In the genomic region with DNA sequence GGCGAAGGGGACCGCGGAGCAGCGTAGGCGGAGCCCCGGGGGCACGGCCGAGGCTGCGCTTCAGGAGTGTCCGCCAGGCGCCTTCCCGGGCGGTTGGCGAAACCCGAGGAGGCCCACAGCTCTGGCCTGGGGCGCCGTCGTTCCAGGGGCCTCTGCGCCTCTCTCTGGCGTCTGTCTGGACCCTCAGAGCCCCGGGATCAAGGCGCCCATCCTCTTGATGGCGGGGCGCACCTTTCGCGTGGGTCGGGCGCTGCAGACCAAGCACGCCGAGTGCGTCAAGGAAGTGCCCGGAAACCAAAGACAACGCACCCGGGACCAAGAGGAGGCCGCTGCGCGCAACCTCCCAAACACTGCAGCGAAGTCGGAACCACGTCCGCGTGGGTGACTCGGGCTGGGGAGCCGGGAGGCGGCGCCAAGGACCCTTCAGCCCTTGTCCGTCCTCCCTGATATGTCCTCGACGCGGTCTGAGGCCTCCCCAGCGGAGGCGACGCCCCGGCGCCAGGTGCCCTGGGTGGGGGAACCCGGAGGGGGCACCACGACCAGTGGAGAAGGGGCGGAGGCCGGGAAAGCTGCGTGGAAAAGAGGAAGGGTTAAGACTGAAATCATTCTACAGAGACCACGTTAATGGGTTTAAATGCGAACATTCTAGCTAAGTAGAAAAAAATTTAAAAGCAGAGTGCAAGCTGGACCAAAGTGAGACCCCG, we compare ENCODE assay signal across 19 cellular contexts. TPM values are rescaled to one million over a fixed set of nuclear protein-coding genes. Genes with fewer than 3 reads are reported as not detected.
DNase-seq lines count a peak whose midpoint lies in the region; ATAC-seq and TF ChIP-seq lines count a peak whose summit lies in the region.
"Had no signal": no experiment of that assay in that cellular context is flagged by ENCODE, and none has a peak within 500 bp of the region (broad histone marks: within the 10 kb centered on the region; RNA-seq: fewer than 3 reads in every experiment).

No MANE protein-coding gene starts in this region.

- no peak overlapping the region for H3K27ac ChIP-seq in RWPE2 (ENCODE audit: poor library complexity, severe bottlenecking)
- H3K27ac ChIP-seq in RWPE1: no peak overlapping the region
- H3K27ac ChIP-seq in A673 (ENCODE audit: low read depth, low read length, poor library complexity, severe bottlenecking): no peak overlapping the region
- H3K27ac ChIP-seq: BLaER1, psoas muscle, tibial nerve had no signal

- DNase-seq in 8988T (peak; percentile 17), BE2C (peak; percentile 36), RWPE2 (ENCODE audit: low spot score) (no peak), mesothelial cell of epicardium (ENCODE audit: low spot score in 2 of 2, unreplicated experiment in 2 of 2) (no peak), RWPE1 (ENCODE audit: low spot score) (no peak), cerebellum (ENCODE audit: low spot score) (no peak), GM03348 (ENCODE audit: low spot score) (no peak), A673 (ENCODE audit: low spot score) (no peak)
- DNase-seq: head of caudate nucleus, HFFc6, NCI-H1436, psoas muscle, SW 1271 had no signal

- intact Hi-C loops in A673 (cut with micrococcal nuclease; ENCODE audit: unreplicated experiment): no loop called here

- H3K4me3 ChIP-seq in BE2C (ENCODE audit: low read depth, low read length) (peak overlapping the region; percentile 49), RWPE2 (ENCODE audit: severe bottlenecking) (peak overlapping the region; percentile 4), A673 (ENCODE audit: low read depth, low read length, poor library complexity, severe bottlenecking) (no peak overlapping the region)
- H3K4me3 ChIP-seq: BLaER1, psoas muscle, tibial nerve had no signal

- H3K9me3 Mint-ChIP-seq in mesothelial cell of epicardium: no peaks in the 10 kb centered on the region
- H3K9me3 Mint-ChIP-seq: activated T-helper 17 cell treated with anti-CD3 and anti-CD28 coated beads, Interleukin-2, amount 50 U/mL, for 72 hours; HFFc6; stimulated activated memory B cell treated with anti-CD40 and anti-IgM and Interleukin-4, amounts not matched to agents 10 μg/mL and 1 μg/mL and 100 μg/mL, for 72 hours had no signal

- POLR2A ChIA-PET in RWPE1 (lab: Yijun Ruan, JAX; ENCODE audit: low non-redundant PET) (no interaction called here), A673 (lab: Charles Lee; ENCODE audit: low non-redundant PET) (no interaction called here)

- H3K4me1 ChIP-seq in BE2C (peaks cover 6% of the 10 kb centered on the region; the same call in 1 of the 2 replicates), RWPE2 (ENCODE audit: insufficient read depth, poor library complexity, severe bottlenecking) (no peaks in the 10 kb centered on the region), A673 (ENCODE audit: insufficient read depth, low read length, poor library complexity, severe bottlenecking) (no peaks in the 10 kb centered on the region)
- H3K4me1 ChIP-seq: psoas muscle had no signal

- H3K9me3 ChIP-seq in BE2C (no peaks in the 10 kb centered on the region), RWPE2 (ENCODE audit: severe bottlenecking) (no peaks in the 10 kb centered on the region), A673 (ENCODE audit: low read depth, low read length, poor library complexity, severe bottlenecking) (no peaks in the 10 kb centered on the region)
- H3K9me3 ChIP-seq: psoas muscle, tibial nerve had no signal

- H3K27me3 ChIP-seq in BE2C: no peaks in the 10 kb centered on the region
- H3K27me3 ChIP-seq in RWPE2 (ENCODE audit: insufficient read depth, poor library complexity, severe bottlenecking): peaks cover 99% of the 10 kb centered on the region
- peaks cover 99% of the 10 kb centered on the region for H3K27me3 ChIP-seq in A673 (replicated peaks; ENCODE audit: insufficient read depth, low read depth, low read length, poor library complexity)

- peaks cover 12% of the 10 kb centered on the region for H3K4me1 Mint-ChIP-seq in mesothelial cell of epicardium
- H3K4me1 Mint-ChIP-seq: activated T-helper 17 cell treated with anti-CD3 and anti-CD28 coated beads, Interleukin-2, amount 50 U/mL, for 72 hours had no signal

- CTCF ChIA-PET in RWPE1 (lab: Yijun Ruan, JAX): no interaction called here
- CTCF ChIA-PET in A673 (lab: Charles Lee): no interaction called here

- peaks cover under 1% of the 10 kb centered on the region for H3K36me3 Mint-ChIP-seq in mesothelial cell of epicardium
- H3K36me3 Mint-ChIP-seq: stimulated activated memory B cell treated with anti-CD40 and anti-IgM and Interleukin-4, amounts not matched to agents 10 μg/mL and 1 μg/mL and 100 μg/mL, for 72 hours had no signal

- H3K27ac Mint-ChIP-seq in mesothelial cell of epicardium: peak overlapping the region; percentile 47
- H3K27ac Mint-ChIP-seq: activated T-helper 17 cell treated with anti-CD3 and anti-CD28 coated beads, Interleukin-2, amount 50 U/mL, for 72 hours; HFFc6; stimulated activated memory B cell treated with anti-CD40 and anti-IgM and Interleukin-4, amounts not matched to agents 10 μg/mL and 1 μg/mL and 100 μg/mL, for 72 hours had no signal

- peaks cover 94% of the 10 kb centered on the region for H3K27me3 Mint-ChIP-seq in mesothelial cell of epicardium (ENCODE audit: low read depth)

- no peak for ATAC-seq in RWPE2 (ENCODE audit: low read depth)
- ATAC-seq: activated T-helper 17 cell treated with anti-CD3 and anti-CD28 coated beads, Interleukin-2, amount 50 U/mL, for 72 hours; psoas muscle; stimulated activated memory B cell treated with anti-CD40 and anti-IgM and Interleukin-4, amounts not matched to agents 10 μg/mL and 1 μg/mL and 100 μg/mL, for 72 hours had no signal

- H3K4me3 Mint-ChIP-seq in mesothelial cell of epicardium: peak overlapping the region; percentile 67
- H3K4me3 Mint-ChIP-seq: activated T-helper 17 cell treated with anti-CD3 and anti-CD28 coated beads, Interleukin-2, amount 50 U/mL, for 72 hours; HFFc6; stimulated activated memory B cell treated with anti-CD40 and anti-IgM and Interleukin-4, amounts not matched to agents 10 μg/mL and 1 μg/mL and 100 μg/mL, for 72 hours had no signal

- BruUV-seq in A673 (replicated peaks; lab: Mats Ljungman, UMichigan): no TSS peak

- no peak for TF ChIP-seq CTCF in BE2C (IDR thresholded peaks at IDR 0.05; ENCODE audit: low read depth, low read length)
- no peak for TF ChIP-seq CTCF in RWPE2 (IDR thresholded peaks at IDR 0.05; ENCODE audit: poor library complexity, severe bottlenecking)
- TF ChIP-seq CTCF in mesothelial cell of epicardium (IDR thresholded peaks at IDR 0.05; ENCODE audit: unreplicated experiment): no peak
- TF ChIP-seq CTCF in RWPE1 (conservative IDR thresholded peaks at IDR 0.05; ENCODE audit: low read depth): no peak
- no peak for TF ChIP-seq CTCF in A673 (conservative IDR thresholded peaks at IDR 0.05; ENCODE audit: low read depth, low read length)

- peaks cover 12% of the 10 kb centered on the region for H3K36me3 ChIP-seq in BE2C
- H3K36me3 ChIP-seq in RWPE2 (ENCODE audit: low read depth): no peaks in the 10 kb centered on the region
- no peaks in the 10 kb centered on the region for H3K36me3 ChIP-seq in A673 (ENCODE audit: insufficient read depth, low read length, poor library complexity, severe bottlenecking)
- H3K36me3 ChIP-seq: BLaER1, tibial nerve had no signal

RNA-seq across cellular contexts. Expression of a gene that starts 9.9 kb away (rescaled TPM):
- 31.2 TPM for polyA plus RNA-seq in BE2C (2012; ENCODE audit: insufficient read depth, insufficient read length, low read depth)
- 0.27 to 0.92 TPM (median 0.81 TPM) in 3 replicates for total RNA-seq in mesothelial cell of epicardium
- 0.18 TPM for total RNA-seq in cerebellum
- 0.15 and 0.26 TPM in 2 replicates for total RNA-seq in A673 (2021)
- total RNA-seq: activated T-helper 17 cell treated with anti-CD3 and anti-CD28 coated beads, Interleukin-2, amount 50 U/mL, for 72 hours; HFFc6; LHCN-M2; psoas muscle had no signal
- polyA plus RNA-seq: adipose tissue, psoas muscle had no signal

Comparison
In these comparisons a context has a peak if more than half of its experiments do, and no peak if none do; other contexts are left out.
1. DNase-seq: peak in 8988T (single experiment) and BE2C (single experiment); none in RWPE2 (single experiment), mesothelial cell of epicardium (0 of 2), RWPE1 (single experiment), cerebellum (single experiment), GM03348 (single experiment) and A673 (single experiment).